29 cellular contexts compared by ENCODE assay signal in genomic region chr2:30582521-30582920, GRCh38.
"Had no signal": no experiment of that assay in that cellular context is flagged by ENCODE, and none has a peak within 500 bp of the region (broad histone marks: within the 10 kb centered on the region; RNA-seq: fewer than 3 reads in every experiment).

No MANE protein-coding gene starts in this region.

- H3K27me3 ChIP-seq: brain microvascular endothelial cell, cardiac muscle cell had no signal

- ATAC-seq: activated T-helper 17 cell treated with anti-CD3 and anti-CD28 coated beads, Interleukin-2, amount 50 U/mL, for 72 hours had no signal

- H3K4me3 Mint-ChIP-seq: activated CD4-positive, alpha-beta memory T cell treated with anti-CD3 and anti-CD28 coated beads, Interleukin-2, amount 10 ng/mL, durations not matched to agents 7 days and 5 days; activated naive CD4-positive, alpha-beta T cell treated with anti-CD3 and anti-CD28 coated beads for 36 hours; activated naive CD8-positive, alpha-beta T cell; activated T-helper 17 cell treated with anti-CD3 and anti-CD28 coated beads, Interleukin-2, amount 50 U/mL, for 72 hours had no signal

- H3K36me3 ChIP-seq: brain microvascular endothelial cell, cardiac muscle cell had no signal

- H3K27ac ChIP-seq: brain microvascular endothelial cell, cardiac muscle cell, VCaP had no signal

- H3K4me1 Mint-ChIP-seq: activated CD4-positive, alpha-beta memory T cell treated with anti-CD3 and anti-CD28 coated beads, Interleukin-2, amount 10 ng/mL, durations not matched to agents 7 days and 5 days; activated T-helper 17 cell treated with anti-CD3 and anti-CD28 coated beads, Interleukin-2, amount 50 U/mL, for 72 hours had no signal

- FAIRE-seq: K562, RCC 7860, TTC549 had no signal

- H3K27me3 Mint-ChIP-seq: activated CD4-positive, alpha-beta memory T cell treated with anti-CD3 and anti-CD28 coated beads, Interleukin-2, amount 10 ng/mL, durations not matched to agents 7 days and 5 days; activated naive CD8-positive, alpha-beta T cell; activated T-helper 17 cell treated with anti-CD3 and anti-CD28 coated beads, Interleukin-2, amount 50 U/mL, for 72 hours had no signal

- DNase-seq: activated CD4-positive, alpha-beta memory T cell treated with anti-CD3 and anti-CD28 coated beads, Interleukin-2, amount 10 ng/mL, durations not matched to agents 7 days and 5 days; activated CD4-positive, alpha-beta T cell treated with anti-CD3 and anti-CD28 coated beads, Interleukin-2, amount 50 U/mL, for 1 hour; activated CD4-positive, CD25-positive, alpha-beta regulatory T cell; activated gamma-delta T cell; activated naive CD4-positive, alpha-beta T cell treated with anti-CD3 and anti-CD28 coated beads for 36 hours; activated T-cell treated with anti-CD3 and anti-CD28 coated beads for 4 hours; activated T-cell treated with anti-CD3 and anti-CD28 coated beads, Interleukin-2, amount 50 U/mL, for 48 hours; amygdala; brain microvascular endothelial cell; cerebellar nuclear complex; Kasumi-1; MV-4-11; NCI-H1092 treated with DMSO at 0.1 percent for 48 hours; NCI-H1436; NCI-H1694 treated with DMSO at 0.1 percent for 48 hours; NCI-H2029 treated with DMSO at 0.1 percent for 48 hours; NCI-H345; NCI-H510A; NCI-H526 treated with DMSO at 0.1 percent for 48 hours; SIG-M5; T-helper 2 cell; T1000 had no signal

- H3K27ac Mint-ChIP-seq: activated CD4-positive, alpha-beta memory T cell treated with anti-CD3 and anti-CD28 coated beads, Interleukin-2, amount 10 ng/mL, durations not matched to agents 7 days and 5 days; activated naive CD4-positive, alpha-beta T cell treated with anti-CD3 and anti-CD28 coated beads for 36 hours; activated naive CD8-positive, alpha-beta T cell; activated T-helper 17 cell treated with anti-CD3 and anti-CD28 coated beads, Interleukin-2, amount 50 U/mL, for 72 hours had no signal

- H3K4me3 ChIP-seq: cardiac muscle cell, K562 had no signal
